8 cellular contexts compared by ENCODE assay signal in genomic region chr1:21368514-21369289, GRCh38.
DNase-seq lines count a peak whose midpoint lies in the region; ATAC-seq lines count a peak whose summit lies in the region.

No MANE protein-coding gene starts in this region.

- no peaks in the 10 kb centered on the region for H3K4me1 ChIP-seq in right cardiac atrium (ENCODE audit: control insufficient read depth, insufficient read depth, low read length)

- ATAC-seq in right cardiac atrium (peak; percentile 94 to 96), GM21786 (IDR thresholded peaks at IDR 0.05; ENCODE audit: unreplicated experiment) (no peak), GM21529 (IDR thresholded peaks at IDR 0.05; ENCODE audit: unreplicated experiment) (no peak)

- intact Hi-C loops in right cardiac atrium (cut with DNase I), result loop anchor here (1.0 to 5.0 kb wide), 5 partner anchors 111 to 136 kb away; no protein-coding TSS in a partner anchor

- no peaks in the 10 kb centered on the region for H3K27me3 ChIP-seq in right cardiac atrium (ENCODE audit: control insufficient read depth, insufficient read depth)

- no peak overlapping the region for H3K4me3 ChIP-seq in right cardiac atrium (ENCODE audit: low read length)

- no peaks in the 10 kb centered on the region for H3K9me3 ChIP-seq in right cardiac atrium (ENCODE audit: control insufficient read depth, low read length)

- H3K27ac ChIP-seq in right cardiac atrium (ENCODE audit: low read length), result no peak overlapping the region

- 21% methylated on average over 9 of the region's 9 CpGs for WGBS in right cardiac atrium

- DNase-seq in ELR (ENCODE audit: low read depth) (peak; percentile 81), MV-4-11 (lab: John Stamatoyannopoulos, UW) (peak; percentile 20), SW480 (ENCODE audit: low spot score) (peak; percentile 63), anterior cingulate cortex (lab: John Stamatoyannopoulos, UW) (peak in 55 of 58 donors; percentile 21 to 86 (median 58)), right cardiac atrium (peak; percentile 84 to 92 (median 91)), renal cortical epithelial cell (ENCODE audit: low read depth) (peak; percentile 70)

Comparison
In these comparisons a context has a peak if more than half of its experiments do, and no peak if none do; other contexts are left out.
1. DNase-seq: peak in every context shown above with its lines; median percentile 91 in right cardiac atrium; 81 in ELR; 70 in renal cortical epithelial cell; 63 in SW480; 58 in anterior cingulate cortex; 20 in MV-4-11.
2. ATAC-seq: peak in right cardiac atrium (2 of 2); none in GM21786 (single experiment) and GM21529 (single experiment).